ENCODE assay signal across 9 cellular contexts in the genomic region with DNA sequence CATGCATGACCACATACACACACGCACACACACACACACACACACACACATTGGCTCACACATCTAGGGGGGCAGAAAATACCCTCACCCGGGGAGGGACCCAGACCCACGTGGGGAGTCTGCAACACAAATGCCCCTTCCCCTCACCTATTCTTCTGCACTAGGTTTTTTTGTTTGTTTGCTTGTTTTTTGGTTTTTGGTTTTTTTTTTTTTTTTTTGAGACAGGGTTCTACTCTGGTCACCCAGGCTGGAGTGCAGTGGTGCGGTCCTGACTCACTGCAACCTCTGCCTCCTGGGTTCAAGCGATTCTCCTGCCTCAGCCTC. TPM values are rescaled to one million over a fixed set of nuclear protein-coding genes. Genes with fewer than 3 reads are reported as not detected.
DNase-seq lines count a peak whose midpoint lies in the region; ATAC-seq and TF ChIP-seq lines count a peak whose summit lies in the region.
"Had no signal": no experiment of that assay in that cellular context is flagged by ENCODE, and none has a peak within 500 bp of the region (broad histone marks: within the 10 kb centered on the region; RNA-seq: fewer than 3 reads in every experiment).

No MANE protein-coding gene starts in this region.

- H3K27me3 Mint-ChIP-seq in activated CD8-positive, alpha-beta T cell treated with anti-CD3 and anti-CD28 coated beads for 36 hours, result peaks cover 3% of the 10 kb centered on the region
- peaks cover 0 to 8% (median 0%) of the 10 kb centered on the region in 5 donors for H3K27me3 Mint-ChIP-seq in naive thymus-derived CD8-positive, alpha-beta T cell
- H3K27me3 Mint-ChIP-seq in progenitor cell of endocrine pancreas, result no peaks in the 10 kb centered on the region

- CTCF ChIA-PET in activated CD8-positive, alpha-beta T cell treated with anti-CD3 and anti-CD28 coated beads for 36 hours (lab: Charles Lee), result interaction anchor here (1.1 to 3.2 kb wide), 8 partner anchors 11 to 235 kb away, joined by 3 to 45 read pairs (median 6); no protein-coding TSS in a partner anchor

- H3K4me1 Mint-ChIP-seq in activated CD8-positive, alpha-beta T cell treated with anti-CD3 and anti-CD28 coated beads for 36 hours (ENCODE audit: low read depth), result peaks cover 31% of the 10 kb centered on the region
- peaks cover 10 to 29% (median 19%) of the 10 kb centered on the region in 4 donors for H3K4me1 Mint-ChIP-seq in naive thymus-derived CD8-positive, alpha-beta T cell
- H3K4me1 Mint-ChIP-seq in progenitor cell of endocrine pancreas (ENCODE audit: low read depth), result peaks cover 12% of the 10 kb centered on the region

- peak overlapping the region; percentile 60 for H3K4me3 Mint-ChIP-seq in activated CD8-positive, alpha-beta T cell treated with anti-CD3 and anti-CD28 coated beads for 36 hours
- H3K4me3 Mint-ChIP-seq in naive thymus-derived CD8-positive, alpha-beta T cell, result peak overlapping the region in 8 of 10 donors; percentile 34 to 81 (median 69)
- no peak overlapping the region for H3K4me3 Mint-ChIP-seq in progenitor cell of endocrine pancreas (ENCODE audit: low read depth)

- H3K27ac Mint-ChIP-seq in activated CD8-positive, alpha-beta T cell treated with anti-CD3 and anti-CD28 coated beads for 36 hours, result peak overlapping the region; percentile 87
- H3K27ac Mint-ChIP-seq in naive thymus-derived CD8-positive, alpha-beta T cell, result peak overlapping the region in 4 of 10 donors; percentile 91 to 95 (median 92)
- H3K27ac Mint-ChIP-seq in progenitor cell of endocrine pancreas, result no peak overlapping the region

- peak overlapping the region; percentile 44 for H3K4me3 ChIP-seq in GM12864 (ENCODE audit: low read depth, low read length)

- no peaks in the 10 kb centered on the region for H3K36me3 Mint-ChIP-seq in activated CD8-positive, alpha-beta T cell treated with anti-CD3 and anti-CD28 coated beads for 36 hours (ENCODE audit: low read depth)
- H3K36me3 Mint-ChIP-seq in naive thymus-derived CD8-positive, alpha-beta T cell, result peaks cover 0 to 2% (median 0%) of the 10 kb centered on the region in 3 donors
- no peaks in the 10 kb centered on the region for H3K36me3 Mint-ChIP-seq in progenitor cell of endocrine pancreas (ENCODE audit: insufficient read depth)

- no peaks in the 10 kb centered on the region for H3K9me3 Mint-ChIP-seq in activated CD8-positive, alpha-beta T cell treated with anti-CD3 and anti-CD28 coated beads for 36 hours
- peaks cover 0 to 1% (median 0%) of the 10 kb centered on the region in 9 donors for H3K9me3 Mint-ChIP-seq in naive thymus-derived CD8-positive, alpha-beta T cell
- no peaks in the 10 kb centered on the region for H3K9me3 Mint-ChIP-seq in progenitor cell of endocrine pancreas (ENCODE audit: low read depth)

- TF ChIP-seq CTCF in GM12864 (IDR thresholded peaks at IDR 0.05; ENCODE audit: low read depth, low read length, missing control alignments), result no peak
- TF ChIP-seq CTCF in activated CD8-positive, alpha-beta T cell treated with anti-CD3 and anti-CD28 coated beads for 36 hours (IDR thresholded peaks at IDR 0.05), result no peak
- no peak for TF ChIP-seq CTCF in progenitor cell of endocrine pancreas (IDR thresholded peaks at IDR 0.05; ENCODE audit: unreplicated experiment)

- DNase-seq in GM12864 (ENCODE audit: low read depth) (no peak), GM03348 (ENCODE audit: low spot score) (no peak), posterior cingulate gyrus (no peak), progenitor cell of endocrine pancreas (ENCODE audit: low spot score, unreplicated experiment) (no peak)
- no peak for DNase-seq in activated CD8-positive, alpha-beta T cell treated with anti-CD3 and anti-CD28 coated beads for 36 hours
- DNase-seq in naive thymus-derived CD8-positive, alpha-beta T cell, result no peak
- DNase-seq: erythroblast, WERI-Rb-1 had no signal

- POLR2A ChIA-PET in activated CD8-positive, alpha-beta T cell treated with anti-CD3 and anti-CD28 coated beads for 36 hours (lab: Charles Lee), result interaction anchor here (1.0 to 3.0 kb wide), 7 partner anchors 10 to 158 kb away, joined by 3 to 16 read pairs (median 6); a partner anchor contains a TSS
- POLR2A ChIA-PET in naive thymus-derived CD8-positive, alpha-beta T cell (lab: Charles Lee), result interaction anchor here (0.7 to 2.1 kb wide), 3 partner anchors 11 to 29 kb away, joined by 5 to 10 read pairs (median 8); a partner anchor contains a TSS

- ATAC-seq in HG02571 (IDR thresholded peaks at IDR 0.05; ENCODE audit: unreplicated experiment), result peak; percentile 15
- no peak for ATAC-seq in activated CD8-positive, alpha-beta T cell treated with anti-CD3 and anti-CD28 coated beads for 36 hours
- no peak for ATAC-seq in naive thymus-derived CD8-positive, alpha-beta T cell

- intact Hi-C loops in activated CD8-positive, alpha-beta T cell treated with anti-CD3 and anti-CD28 coated beads for 36 hours (cut with micrococcal nuclease), result no loop called here
- intact Hi-C loops in posterior cingulate gyrus (cut with DNase I), result no loop called here

RNA-seq across cellular contexts. Expression of a gene that starts 28.4 kb away (rescaled TPM):
- 10 to 100 TPM; 45.2 to 49.2 TPM for total RNA-seq in activated CD8-positive, alpha-beta T cell treated with anti-CD3 and anti-CD28 coated beads for 36 hours
- total RNA-seq in naive thymus-derived CD8-positive, alpha-beta T cell, result under 1 TPM; 0.55 to 0.99 TPM
- polyA plus RNA-seq in naive thymus-derived CD8-positive, alpha-beta T cell, result 1 to 10 TPM in 1 of 3 donors, under 1 TPM in 1, not detected in 1; 0.33 to 5.1 TPM
- total RNA-seq in progenitor cell of endocrine pancreas, result 154 and 179 TPM in 2 replicates

Comparison
In these comparisons a context has a peak if more than half of its experiments do, and no peak if none do; other contexts are left out.
1. RNA of a gene that starts 28.4 kb away (total RNA-seq): 154 to 179 TPM in progenitor cell of endocrine pancreas and 45.2 to 49.2 TPM in activated CD8-positive, alpha-beta T cell treated with anti-CD3 and anti-CD28 coated beads for 36 hours; 0.55 to 0.99 TPM in naive thymus-derived CD8-positive, alpha-beta T cell; every median in the first group is over 10 times any median in the second.